In the genomic region with DNA sequence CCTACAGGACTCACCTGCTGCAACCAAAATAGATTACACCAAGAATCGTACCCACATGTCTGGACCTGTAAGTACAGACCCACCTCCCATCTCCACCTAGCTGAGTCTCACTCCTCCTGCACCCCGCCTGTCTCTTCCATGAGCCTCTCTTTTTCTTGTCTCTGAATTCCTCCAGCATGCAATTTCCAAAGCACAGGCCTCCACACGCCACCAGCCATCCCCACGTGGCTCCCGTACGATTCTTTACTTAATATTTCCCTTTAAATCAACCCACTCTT, we compare ENCODE assay signal across 11 cellular contexts. TPM values are rescaled to one million over a fixed set of nuclear protein-coding genes. Genes with fewer than 3 reads are reported as not detected.
A peak's percentile ranks its signal among the peaks of the same experiment; 100 is the strongest.
DNase-seq lines count a peak whose midpoint lies in the region; ATAC-seq, FAIRE-seq and TF ChIP-seq lines count a peak whose summit lies in the region.
"Had no signal": no experiment of that assay in that cellular context is flagged by ENCODE, and none has a peak within 500 bp of the region (broad histone marks: within the 10 kb centered on the region; RNA-seq: fewer than 3 reads in every experiment).

No MANE protein-coding gene starts in this region.

- H3K4me3 ChIP-seq in heart left ventricle (no peak overlapping the region), endothelial cell of umbilical vein (replicated peaks in 1 of 3; ENCODE audit: insufficient read depth in 1 of 3, low read depth in 1 of 3, low read length in 3 of 3) (no peak overlapping the region), upper lobe of left lung (peak overlapping the region in 2 of 4 donors; percentile 27 to 41)

- CTCF ChIA-PET in endothelial cell of umbilical vein (lab: Charles Lee): interaction anchor here (0.7 to 1.9 kb wide), 5 partner anchors 13 to 60 kb away, joined by 4 to 9 read pairs (median 4); no protein-coding TSS in a partner anchor

- no peaks in the 10 kb centered on the region for H3K27me3 Mint-ChIP-seq in nephron (ENCODE audit: low read depth)
- H3K27me3 Mint-ChIP-seq in stimulated activated memory B cell treated with anti-CD40 and anti-IgM and Interleukin-4, amounts not matched to agents 10 μg/mL and 1 μg/mL and 100 μg/mL, for 72 hours: peaks cover 21% of the 10 kb centered on the region

- no peak for TF ChIP-seq POLR2A in heart left ventricle (IDR thresholded peaks at IDR 0.05)
- no peak for TF ChIP-seq POLR2A in endothelial cell of umbilical vein (IDR thresholded peaks at IDR 0.05; ENCODE audit: low read depth, low read length)
- TF ChIP-seq POLR2A in upper lobe of left lung (IDR thresholded peaks at IDR 0.05): no peak

- peaks cover 51% of the 10 kb centered on the region for H3K4me1 Mint-ChIP-seq in nephron
- H3K4me1 Mint-ChIP-seq in stimulated activated memory B cell treated with anti-CD40 and anti-IgM and Interleukin-4, amounts not matched to agents 10 μg/mL and 1 μg/mL and 100 μg/mL, for 72 hours: peaks cover 12% of the 10 kb centered on the region

- ATAC-seq in heart left ventricle: no peak
- no peak for ATAC-seq in Right ventricle myocardium superior (ENCODE audit: poor library complexity)
- ATAC-seq in upper lobe of left lung (ENCODE audit: low FRiP score in 2 of 2): no peak
- no peak for ATAC-seq in stimulated activated memory B cell treated with anti-CD40 and anti-IgM and Interleukin-4, amounts not matched to agents 10 μg/mL and 1 μg/mL and 100 μg/mL, for 72 hours

- TF ChIP-seq EP300 in upper lobe of left lung (IDR thresholded peaks at IDR 0.05): no peak

- H3K79me2 ChIP-seq in endothelial cell of umbilical vein (ENCODE audit: control insufficient read depth, insufficient read depth, low read length): no peaks in the 10 kb centered on the region

- no peaks in the 10 kb centered on the region for H3K36me3 ChIP-seq in heart left ventricle
- H3K36me3 ChIP-seq in endothelial cell of umbilical vein (ENCODE audit: control insufficient read depth in 2 of 2, extremely low read depth in 1 of 2, insufficient read depth in 2 of 2, low read length in 2 of 2): no peaks in the 10 kb centered on the region
- H3K36me3 ChIP-seq in upper lobe of left lung: no peaks in the 10 kb centered on the region

- POLR2A ChIA-PET in endothelial cell of umbilical vein (lab: Charles Lee): interaction anchor here (1.0 kb wide), 1 partner anchor 17 kb away, joined by 3 read pairs; no protein-coding TSS in a partner anchor

- H3K4me1 ChIP-seq in heart left ventricle (peaks cover 14 to 61% (median 50%) of the 10 kb centered on the region in 12 donors), endothelial cell of umbilical vein (ENCODE audit: control insufficient read depth, extremely low read depth, insufficient read depth, low read length) (peaks cover 51% of the 10 kb centered on the region), upper lobe of left lung (peaks cover 61 to 86% (median 76%) of the 10 kb centered on the region in 4 donors)

- H4K20me1 ChIP-seq in endothelial cell of umbilical vein (replicated peaks; ENCODE audit: control insufficient read depth, extremely low read depth, insufficient read depth, low read length): no peaks in the 10 kb centered on the region

- H3K9me1 ChIP-seq in endothelial cell of umbilical vein (replicated peaks; ENCODE audit: control insufficient read depth, extremely low read depth, insufficient read depth, low read length): no peaks in the 10 kb centered on the region

- DNase-seq in heart left ventricle (no peak), Right ventricle myocardium superior (no peak), endothelial cell of umbilical vein (ENCODE audit: low read depth, low spot score) (no peak), upper lobe of left lung (no peak), NCI-H510A (lab: John Stamatoyannopoulos, UW) (no peak), GM19238 (ENCODE audit: insufficient read length, low spot score) (no peak)
- DNase-seq: activated CD8-positive, alpha-beta memory T cell treated with anti-CD3 and anti-CD28 coated beads, Interleukin-2, amount 50 U/mL, for 4 hours; NCI-H226 had no signal

- peak overlapping the region in 1 of 3 experiments; percentile 6 for H3K4me3 Mint-ChIP-seq in nephron
- no peak overlapping the region for H3K4me3 Mint-ChIP-seq in stimulated activated memory B cell treated with anti-CD40 and anti-IgM and Interleukin-4, amounts not matched to agents 10 μg/mL and 1 μg/mL and 100 μg/mL, for 72 hours

- no peak for FAIRE-seq in endothelial cell of umbilical vein (lab: Jason Lieb, UNC)
- FAIRE-seq: GM12892 had no signal

- no peaks in the 10 kb centered on the region for H3K9me3 ChIP-seq in heart left ventricle
- H3K9me3 ChIP-seq in endothelial cell of umbilical vein (replicated peaks; ENCODE audit: control insufficient read depth, insufficient read depth, low read length): no peaks in the 10 kb centered on the region
- H3K9me3 ChIP-seq in upper lobe of left lung: no peaks in the 10 kb centered on the region

- intact Hi-C loops in heart left ventricle (cut with DNase I): loop anchor here in 2 of 10 donors (2.0 to 5.0 kb wide), 3 partner anchors 33 to 49 kb away; no protein-coding TSS in a partner anchor
- intact Hi-C loops in Right ventricle myocardium superior (cut with DNase I): no loop called here
- intact Hi-C loops in endothelial cell of umbilical vein (cut with micrococcal nuclease): no loop called here

- H3K27ac Mint-ChIP-seq in nephron: peak overlapping the region; percentile 97 to 98 (median 97)
- H3K27ac Mint-ChIP-seq in stimulated activated memory B cell treated with anti-CD40 and anti-IgM and Interleukin-4, amounts not matched to agents 10 μg/mL and 1 μg/mL and 100 μg/mL, for 72 hours: no peak overlapping the region

- H3K9me3 Mint-ChIP-seq in nephron: no peaks in the 10 kb centered on the region
- no peaks in the 10 kb centered on the region for H3K9me3 Mint-ChIP-seq in stimulated activated memory B cell treated with anti-CD40 and anti-IgM and Interleukin-4, amounts not matched to agents 10 μg/mL and 1 μg/mL and 100 μg/mL, for 72 hours

- H2AFZ ChIP-seq in endothelial cell of umbilical vein (ENCODE audit: low read depth, low read length): no peak overlapping the region

- H3K9ac ChIP-seq in endothelial cell of umbilical vein (replicated peaks; ENCODE audit: extremely low read depth, insufficient read depth, low read length): no peak overlapping the region

- no TSS peak for BruUV-seq in endothelial cell of umbilical vein (replicated peaks; lab: Mats Ljungman, UMichigan)

- 76 to 87% (median 85%) methylated on average over 6 of the region's 6 CpGs for WGBS in heart left ventricle, 4 donors
- 52 to 66% methylated on average over 6 of the region's 6 CpGs for WGBS in upper lobe of left lung, 2 donors

- TF ChIP-seq CTCF in heart left ventricle (IDR thresholded peaks at IDR 0.05): no peak
- TF ChIP-seq CTCF in endothelial cell of umbilical vein (IDR thresholded peaks at IDR 0.05; ENCODE audit: extremely low read depth in 1 of 2, insufficient read depth in 1 of 2, low read depth in 1 of 2, low read length in 2 of 2): no peak
- no peak for TF ChIP-seq CTCF in nephron (IDR thresholded peaks at IDR 0.05; ENCODE audit: unreplicated experiment in 3 of 3)
- TF ChIP-seq CTCF in upper lobe of left lung (IDR thresholded peaks at IDR 0.05): no peak

- H3K4me2 ChIP-seq in endothelial cell of umbilical vein (ENCODE audit: insufficient read depth, low read length): no peak overlapping the region

- peak overlapping the region; percentile 76 to 97 (median 92) for H3K27ac ChIP-seq in heart left ventricle
- H3K27ac ChIP-seq in endothelial cell of umbilical vein (ENCODE audit: insufficient read depth, low read depth, low read length): peak overlapping the region; percentile 62
- peak overlapping the region; percentile 86 to 92 (median 90) for H3K27ac ChIP-seq in upper lobe of left lung

- peaks cover 1% of the 10 kb centered on the region for H3K36me3 Mint-ChIP-seq in nephron (ENCODE audit: low read depth)
- H3K36me3 Mint-ChIP-seq in stimulated activated memory B cell treated with anti-CD40 and anti-IgM and Interleukin-4, amounts not matched to agents 10 μg/mL and 1 μg/mL and 100 μg/mL, for 72 hours: no peaks in the 10 kb centered on the region

- H3K27me3 ChIP-seq in heart left ventricle (no peaks in the 10 kb centered on the region), endothelial cell of umbilical vein (ENCODE audit: control insufficient read depth in 2 of 2, insufficient read depth in 2 of 2, low read length in 2 of 2) (no peaks in the 10 kb centered on the region), upper lobe of left lung (no peaks in the 10 kb centered on the region)

- dilution Hi-C loops in endothelial cell of umbilical vein (cut with MboI; ENCODE audit: extremely low pct_ligation_motif_present, low sequenced_read_pairs): no loop called here

TF ChIP-seq in endothelial cell of umbilical vein, 7 proteins besides CTCF, POLR2A, EP300 and RAD21:
- TF ChIP-seq FOS (IDR thresholded peaks at IDR 0.05; ENCODE audit: borderline replicate concordance, insufficient read depth, low read length): no peak
- TF ChIP-seq MYC (IDR thresholded peaks at IDR 0.05; ENCODE audit: low read depth, low read length): no peak
- TF ChIP-seq EZH2 (IDR thresholded peaks at IDR 0.05; ENCODE audit: borderline replicate concordance, low read depth, low read length, severe bottlenecking): no peak
- TF ChIP-seq GATA2 (IDR thresholded peaks at IDR 0.05; ENCODE audit: insufficient read depth, insufficient read length, low read depth, low read length): no peak
- TF ChIP-seq, protein P1, sequence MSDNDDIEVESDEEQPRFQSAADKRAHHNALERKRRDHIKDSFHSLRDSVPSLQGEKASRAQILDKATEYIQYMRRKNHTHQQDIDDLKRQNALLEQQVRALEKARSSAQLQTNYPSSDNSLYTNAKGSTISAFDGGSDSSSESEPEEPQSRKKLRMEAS (IDR thresholded peaks at IDR 0.05; ENCODE audit: insufficient read depth, insufficient read length): no peak
- no peak for TF ChIP-seq POLR2AphosphoS5 (IDR thresholded peaks at IDR 0.05; ENCODE audit: insufficient read depth, low read depth, low read length)
- TF ChIP-seq JUN (IDR thresholded peaks at IDR 0.05; ENCODE audit: borderline replicate concordance, insufficient read depth, insufficient read length, low read depth): no peak

RNA-seq across cellular contexts. Expression of a gene that starts 1.2 kb away (rescaled TPM):
- 1 to 10 TPM; 2.8 to 9.4 (median 6.7) TPM for total RNA-seq in heart left ventricle
- 1 to 10 TPM; 4.3 to 6.3 TPM for polyA plus RNA-seq in heart left ventricle
- 4.6 TPM for total RNA-seq in Right ventricle myocardium superior
- 4.4 and 7.0 TPM in 2 replicates for total RNA-seq in endothelial cell of umbilical vein
- polyA plus RNA-seq in endothelial cell of umbilical vein: 4.1 and 5.6 TPM in 2 replicates
- 2.9 and 5.4 TPM in 2 replicates for polyA plus RNA-seq in endothelial cell of umbilical vein (2011; cell fraction: cytosol; rRNA removed)
- 4.1 and 4.7 TPM in 2 replicates for polyA plus RNA-seq in endothelial cell of umbilical vein (2011; cell fraction: nucleus; rRNA removed)
- 5.5 and 10.8 TPM in 2 replicates for polyA plus RNA-seq in endothelial cell of umbilical vein (2012)
- 4.8 and 9.4 TPM in 2 replicates for polyA minus RNA-seq in endothelial cell of umbilical vein
- 2.9 TPM for polyA minus RNA-seq in endothelial cell of umbilical vein (2011; cell fraction: cytosol; rRNA and poly(A)+ RNA removed)
- polyA minus RNA-seq in endothelial cell of umbilical vein (2011; cell fraction: nucleus; rRNA and poly(A)+ RNA removed): 4.8 TPM in 2 replicates
- 10 to 100 TPM; 33.6 to 93.2 (median 54.3) TPM for total RNA-seq in upper lobe of left lung
